Comparison of ENCODE assay signal across 17 cellular contexts in the genomic region with DNA sequence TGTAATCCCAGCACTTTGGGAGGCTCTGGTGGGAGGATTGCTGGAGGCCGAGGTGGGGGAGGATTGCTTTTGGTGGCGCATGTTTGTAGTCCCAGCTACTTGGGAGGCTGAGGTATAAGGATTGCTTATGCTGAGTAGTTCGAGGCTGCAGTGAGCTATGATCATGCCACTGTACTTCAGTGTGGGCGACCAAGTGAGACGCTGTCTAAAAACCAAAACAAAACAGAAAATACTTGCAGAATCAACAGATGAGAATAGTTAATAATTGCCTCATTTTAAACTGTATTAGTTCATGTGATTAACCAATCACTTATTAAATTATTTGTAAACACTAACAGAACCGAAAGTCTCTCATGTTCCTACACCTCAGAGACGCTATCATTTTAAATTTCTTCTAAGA.
DNase-seq lines count a peak whose midpoint lies in the region; ATAC-seq and TF ChIP-seq lines count a peak whose summit lies in the region.
"Had no signal": no experiment of that assay in that cellular context is flagged by ENCODE, and none has a peak within 500 bp of the region (broad histone marks: within the 10 kb centered on the region; RNA-seq: fewer than 3 reads in every experiment).

No MANE protein-coding gene starts in this region.

- no peak overlapping the region for H2AFZ ChIP-seq in neural progenitor cell (replicated peaks)
- H2AFZ ChIP-seq: parathyroid adenoma had no signal

- 90 to 96% methylated on average over 6 to 7 of the region's 7 CpGs for WGBS in esophagus squamous epithelium, 2 donors

- no peaks in the 10 kb centered on the region for H3K27me3 ChIP-seq in esophagus squamous epithelium
- no peaks in the 10 kb centered on the region for H3K27me3 ChIP-seq in neural progenitor cell
- H3K27me3 ChIP-seq: cardiac muscle cell had no signal

- no peaks in the 10 kb centered on the region for H3K4me1 Mint-ChIP-seq in neural progenitor cell
- H3K4me1 Mint-ChIP-seq: activated B cell treated with CpG ODN at 0.5 μM for 24 hours had no signal

- H3K36me3 ChIP-seq in esophagus squamous epithelium (no peaks in the 10 kb centered on the region), neural progenitor cell (no peaks in the 10 kb centered on the region)
- H3K36me3 ChIP-seq: cardiac muscle cell had no signal

- H3K4me3 Mint-ChIP-seq in neural progenitor cell = no peak overlapping the region
- H3K4me3 Mint-ChIP-seq: activated B cell treated with CpG ODN at 0.5 μM for 24 hours; activated naive CD8-positive, alpha-beta T cell had no signal

- no peak overlapping the region for H3K9ac ChIP-seq in neural progenitor cell
- H3K9ac ChIP-seq: parathyroid adenoma had no signal

- peak; percentile 20 for DNase-seq in kidney tubule cell (ENCODE audit: low spot score)
- DNase-seq in esophagus squamous epithelium (lab: John Stamatoyannopoulos, UW) = no peak
- no peak for DNase-seq in NCI-H2081 treated with DMSO at 0.1 percent for 48 hours (lab: John Stamatoyannopoulos, UW)
- DNase-seq in neural progenitor cell (ENCODE audit: low spot score) = no peak
- DNase-seq in NOMO-1 treated with dmso at 0.1 percent for 144 hours (lab: John Stamatoyannopoulos, UW; ENCODE audit: unreplicated experiment) = no peak
- DNase-seq: activated B cell treated with CpG ODN at 0.5 μM for 24 hours, kidney, NCI-H1105 had no signal

- no peaks in the 10 kb centered on the region for H3K27me3 Mint-ChIP-seq in neural progenitor cell (ENCODE audit: insufficient read depth, low read depth)
- H3K27me3 Mint-ChIP-seq: activated B cell treated with CpG ODN at 0.5 μM for 24 hours; activated naive CD8-positive, alpha-beta T cell had no signal

- H3K4me1 ChIP-seq in esophagus squamous epithelium (no peaks in the 10 kb centered on the region), neural progenitor cell (no peaks in the 10 kb centered on the region)
- H3K4me1 ChIP-seq: parathyroid adenoma had no signal

- peaks cover 4% of the 10 kb centered on the region for H3K36me3 Mint-ChIP-seq in neural progenitor cell

- H4K20me1 ChIP-seq in neural progenitor cell (ENCODE audit: low read depth) = no peaks in the 10 kb centered on the region

- no peak overlapping the region for H3K4me2 ChIP-seq in neural progenitor cell

- H3K4me3 ChIP-seq in esophagus squamous epithelium = no peak overlapping the region
- H3K4me3 ChIP-seq in neural progenitor cell = no peak overlapping the region
- H3K4me3 ChIP-seq: cardiac muscle cell, K562 had no signal

- no peak for TF ChIP-seq CTCF in esophagus squamous epithelium (IDR thresholded peaks at IDR 0.05)
- no peak for TF ChIP-seq CTCF in neural progenitor cell (IDR thresholded peaks at IDR 0.05)

- no peaks in the 10 kb centered on the region for H3K9me3 ChIP-seq in esophagus squamous epithelium
- H3K9me3 ChIP-seq in neural progenitor cell (ENCODE audit: low read depth) = no peaks in the 10 kb centered on the region

- no peaks in the 10 kb centered on the region for H3F3A ChIP-seq in neural progenitor cell (ENCODE audit: low read depth)

- intact Hi-C loops in esophagus squamous epithelium (cut with DNase I) = no loop called here

- peaks cover 9% of the 10 kb centered on the region for H3K9me3 Mint-ChIP-seq in neural progenitor cell

- H3K27ac Mint-ChIP-seq in neural progenitor cell = no peak overlapping the region
- H3K27ac Mint-ChIP-seq: activated B cell treated with CpG ODN at 0.5 μM for 24 hours; activated naive CD8-positive, alpha-beta T cell had no signal

- ATAC-seq in GM19035 (IDR thresholded peaks at IDR 0.05; ENCODE audit: unreplicated experiment) = peak; percentile 59
- peak; percentile 78 for ATAC-seq in GM21723 (IDR thresholded peaks at IDR 0.05; ENCODE audit: unreplicated experiment)
- ATAC-seq in HG03097 (IDR thresholded peaks at IDR 0.05; ENCODE audit: low FRiP score, unreplicated experiment) = peak; percentile 97
- ATAC-seq: K562, Panc1 had no signal

- H3K27ac ChIP-seq in esophagus squamous epithelium (no peak overlapping the region), neural progenitor cell (no peak overlapping the region)
- H3K27ac ChIP-seq: C4-2B, cardiac muscle cell, parathyroid adenoma had no signal

- H3K79me2 ChIP-seq in neural progenitor cell (ENCODE audit: low read depth) = no peaks in the 10 kb centered on the region
- H3K79me2 ChIP-seq: parathyroid adenoma had no signal

- no peak for TF ChIP-seq POLR2A in esophagus squamous epithelium (IDR thresholded peaks at IDR 0.05)
